25 cellular contexts compared by ENCODE assay signal in the genomic region with DNA sequence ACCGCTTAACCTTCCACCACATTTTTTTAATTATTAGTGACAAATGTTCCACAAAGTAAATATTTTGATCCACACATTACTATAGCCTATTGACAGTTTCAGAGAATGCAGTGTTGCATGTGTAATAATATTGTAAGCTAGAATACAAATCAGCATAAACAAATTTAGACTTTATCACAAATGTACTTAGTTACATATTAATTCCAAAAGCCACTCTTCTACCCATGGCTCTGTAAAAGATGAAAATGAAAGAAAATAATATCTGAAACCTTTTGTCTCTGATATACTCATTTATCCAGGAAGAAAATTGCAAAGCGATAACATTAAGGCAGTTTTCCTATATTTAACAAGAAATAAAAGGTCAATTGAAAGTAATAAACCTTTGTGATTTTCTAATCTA.
DNase-seq lines count a peak whose midpoint lies in the region; ATAC-seq and FAIRE-seq lines count a peak whose summit lies in the region.
"Had no signal": no experiment of that assay in that cellular context is flagged by ENCODE, and none has a peak within 500 bp of the region (broad histone marks: within the 10 kb centered on the region; RNA-seq: fewer than 3 reads in every experiment).

No MANE protein-coding gene starts in this region.

- H3K27ac Mint-ChIP-seq in CD4-positive, alpha-beta memory T cell: no peak overlapping the region
- H3K27ac Mint-ChIP-seq in activated CD4-positive, alpha-beta T cell treated with anti-CD3 and anti-CD28 coated beads, Interleukin-2, amount 10 ng/mL, durations not matched to agents 24 days and 14 days: no peak overlapping the region
- H3K27ac Mint-ChIP-seq: CD14-positive monocyte had no signal

- H2BK5ac ChIP-seq in mesendoderm (ENCODE audit: low read length): no peak overlapping the region

- CTCF ChIA-PET in CD4-positive, alpha-beta memory T cell (lab: Charles Lee; ENCODE audit: partially characterized antibody): no interaction called here

- no peak overlapping the region for H4K5ac ChIP-seq in mesendoderm (ENCODE audit: low read length)

- H3K56ac ChIP-seq in mesendoderm (ENCODE audit: low read length): no peak overlapping the region

- H3K18ac ChIP-seq in mesendoderm (ENCODE audit: low read length): no peak overlapping the region

- H3K36me3 Mint-ChIP-seq in CD4-positive, alpha-beta memory T cell: no peaks in the 10 kb centered on the region
- H3K36me3 Mint-ChIP-seq in activated CD4-positive, alpha-beta T cell treated with anti-CD3 and anti-CD28 coated beads, Interleukin-2, amount 10 ng/mL, durations not matched to agents 24 days and 14 days (ENCODE audit: low read depth): no peaks in the 10 kb centered on the region
- H3K36me3 Mint-ChIP-seq: CD14-positive monocyte had no signal

- no peak overlapping the region for H2BK120ac ChIP-seq in mesendoderm (ENCODE audit: low read depth, low read length)

- H3K9ac ChIP-seq in mesendoderm (ENCODE audit: low read length): no peak overlapping the region
- H3K9ac ChIP-seq: SK-N-SH had no signal

- H3K4me1 ChIP-seq in mesendoderm (ENCODE audit: control insufficient read depth, low read depth, low read length): no peaks in the 10 kb centered on the region
- no peaks in the 10 kb centered on the region for H3K4me1 ChIP-seq in CD4-positive, alpha-beta memory T cell (ENCODE audit: insufficient read depth, low read length)
- H3K4me1 ChIP-seq: Caco-2 had no signal

- H3K4ac ChIP-seq in mesendoderm (ENCODE audit: low read depth, low read length): no peak overlapping the region

- no peaks in the 10 kb centered on the region for H3K27me3 Mint-ChIP-seq in CD4-positive, alpha-beta memory T cell
- no peaks in the 10 kb centered on the region for H3K27me3 Mint-ChIP-seq in activated CD4-positive, alpha-beta T cell treated with anti-CD3 and anti-CD28 coated beads, Interleukin-2, amount 10 ng/mL, durations not matched to agents 24 days and 14 days

- DNase-seq in GM18507 (ENCODE audit: extremely low spot score, insufficient read length, low read depth): no peak
- DNase-seq in mesendoderm: no peak
- DNase-seq in CD4-positive, alpha-beta memory T cell: no peak
- DNase-seq in activated CD4-positive, alpha-beta T cell treated with anti-CD3 and anti-CD28 coated beads, Interleukin-2, amount 10 ng/mL, durations not matched to agents 24 days and 14 days: no peak
- no peak for DNase-seq in activated CD4-positive, CD25-positive, alpha-beta regulatory T cell treated with anti-CD3 and anti-CD28 coated beads, Interleukin-2, amount 50 U/mL, for 72 hours
- DNase-seq: 8988T, Caco-2, DMS53, EL, Kasumi-1, MG63, NCI-H1048, NCI-H1436, NCI-H1930, NCI-H226, NCI-H524 treated with DMSO at 0.1 percent for 48 hours, PC-3, RPMI8226, SHP77 treated with DMSO at 0.1 percent for 48 hours, SK-N-SH had no signal

- H4K8ac ChIP-seq in mesendoderm (ENCODE audit: low read depth, low read length): no peak overlapping the region

- H2AK5ac ChIP-seq in mesendoderm (ENCODE audit: low read length): no peak overlapping the region

- FAIRE-seq in GM18507 (lab: Jason Lieb, UNC): peak; percentile 57
- FAIRE-seq: GM12878 had no signal

- no peak overlapping the region for H3K4me3 ChIP-seq in mesendoderm (ENCODE audit: low read length)
- no peak overlapping the region for H3K4me3 ChIP-seq in CD4-positive, alpha-beta memory T cell (ENCODE audit: low read length in 2 of 2)
- H3K4me3 ChIP-seq: GM12878, MG63 had no signal

- no peaks in the 10 kb centered on the region for H3K27me3 ChIP-seq in mesendoderm (ENCODE audit: insufficient read depth, low read length, poor library complexity)
- no peaks in the 10 kb centered on the region for H3K27me3 ChIP-seq in CD4-positive, alpha-beta memory T cell (ENCODE audit: insufficient read depth, low read length)
- H3K27me3 ChIP-seq: MG63 had no signal

- no peaks in the 10 kb centered on the region for H3K79me1 ChIP-seq in mesendoderm (ENCODE audit: low read length)

- 100% methylated on average over 1 of the region's 2 CpGs for WGBS in mesendoderm (ENCODE audit: extremely low coverage, insufficient coverage, low lambda C conversion rate)

- no peak overlapping the region for H2BK15ac ChIP-seq in mesendoderm (replicated peaks; ENCODE audit: low read depth)

- POLR2A ChIA-PET in CD4-positive, alpha-beta memory T cell (lab: Charles Lee; ENCODE audit: partially characterized antibody): no interaction called here

- no peak overlapping the region for H3K27ac ChIP-seq in mesendoderm (ENCODE audit: low read depth, low read length)
- no peak overlapping the region for H3K27ac ChIP-seq in CD4-positive, alpha-beta memory T cell (ENCODE audit: low read depth, low read length)

- no peak overlapping the region for H3K4me2 ChIP-seq in mesendoderm (ENCODE audit: low read length)
- H3K4me2 ChIP-seq: SK-N-SH had no signal

- no peaks in the 10 kb centered on the region for H3K36me3 ChIP-seq in mesendoderm (ENCODE audit: control insufficient read depth, insufficient read depth, low read length)
- H3K36me3 ChIP-seq in CD4-positive, alpha-beta memory T cell (ENCODE audit: insufficient read depth, low read length): no peaks in the 10 kb centered on the region
- H3K36me3 ChIP-seq: MG63 had no signal

- H3K9me3 ChIP-seq in CD4-positive, alpha-beta memory T cell (ENCODE audit: control insufficient read depth in 1 of 2, low read length in 2 of 2): no peaks in the 10 kb centered on the region
- H3K9me3 ChIP-seq: Caco-2, MG63, SK-N-SH had no signal

- no peak overlapping the region for H3K23ac ChIP-seq in mesendoderm (ENCODE audit: low read length)

- no peaks in the 10 kb centered on the region for H3K79me2 ChIP-seq in mesendoderm (ENCODE audit: control insufficient read depth, insufficient read depth, low read length)

- H3K4me1 Mint-ChIP-seq in CD4-positive, alpha-beta memory T cell: no peaks in the 10 kb centered on the region
- H3K4me1 Mint-ChIP-seq in activated CD4-positive, alpha-beta T cell treated with anti-CD3 and anti-CD28 coated beads, Interleukin-2, amount 10 ng/mL, durations not matched to agents 24 days and 14 days: no peaks in the 10 kb centered on the region
- H3K4me1 Mint-ChIP-seq: CD14-positive monocyte had no signal

- intact Hi-C loops in CD4-positive, alpha-beta memory T cell (cut with micrococcal nuclease): no loop called here
- intact Hi-C loops in activated CD4-positive, alpha-beta T cell treated with anti-CD3 and anti-CD28 coated beads, Interleukin-2, amount 10 ng/mL, durations not matched to agents 24 days and 14 days (cut with micrococcal nuclease): no loop called here

- ATAC-seq in GM19463 (IDR thresholded peaks at IDR 0.05; ENCODE audit: unreplicated experiment) (peak; percentile 52), HG02943 (IDR thresholded peaks at IDR 0.05; ENCODE audit: low read depth, unreplicated experiment) (peak; percentile 68), HG03354 (IDR thresholded peaks at IDR 0.05; ENCODE audit: poor library complexity, severe bottlenecking, unreplicated experiment) (peak; percentile 73)
- ATAC-seq: GM12878, PC-3 had no signal

- H3K9me3 Mint-ChIP-seq in CD4-positive, alpha-beta memory T cell: peaks cover 0 to 3% (median 0%) of the 10 kb centered on the region in 8 donors
- H3K9me3 Mint-ChIP-seq in activated CD4-positive, alpha-beta T cell treated with anti-CD3 and anti-CD28 coated beads, Interleukin-2, amount 10 ng/mL, durations not matched to agents 24 days and 14 days: no peaks in the 10 kb centered on the region

- H3K4me3 Mint-ChIP-seq in CD4-positive, alpha-beta memory T cell: no peak overlapping the region
- H3K4me3 Mint-ChIP-seq in activated CD4-positive, alpha-beta T cell treated with anti-CD3 and anti-CD28 coated beads, Interleukin-2, amount 10 ng/mL, durations not matched to agents 24 days and 14 days: no peak overlapping the region
- H3K4me3 Mint-ChIP-seq: CD14-positive monocyte had no signal
